28 cellular contexts compared by ENCODE assay signal in genomic region chr6:16936893-16937292, GRCh38.
"Had no signal": no experiment of that assay in that cellular context is flagged by ENCODE, and none has a peak within 500 bp of the region (broad histone marks: within the 10 kb centered on the region; RNA-seq: fewer than 3 reads in every experiment).

No MANE protein-coding gene starts in this region.

- H3K27me3 ChIP-seq: adrenal gland, ascending aorta, body of pancreas, brain microvascular endothelial cell, breast epithelium, cardiac muscle cell had no signal

- H3K4me1 ChIP-seq: adrenal gland, ascending aorta, body of pancreas, breast epithelium had no signal

- H3K4me3 ChIP-seq: adrenal gland, ascending aorta, body of pancreas, breast epithelium, cardiac muscle cell had no signal

- DNase-seq: activated effector memory CD4-positive, alpha-beta T cell treated with anti-CD3 and anti-CD28 coated beads, Interleukin-2, amount 50 U/mL, for 16 hours; activated effector memory CD4-positive, alpha-beta T cell treated with Interleukin-2 at 50 U/mL for 16 hours; activated gamma-delta T cell; activated gamma-delta T cell treated with Interleukin-2 at 50 U/mL for 16 hours; activated naive CD4-positive, alpha-beta T cell; activated naive CD4-positive, alpha-beta T cell treated with anti-CD3 and anti-CD28 coated beads for 36 hours; activated naive CD4-positive, alpha-beta T cell treated with anti-CD3 and anti-CD28 coated beads, Interleukin-2, amount 10 ng/mL, durations not matched to agents 7 days and 5 days; activated naive CD4-positive, alpha-beta T cell treated with anti-CD3 and anti-CD28 coated beads, Interleukin-2, amount 50 U/mL, for 16 hours; activated naive CD4-positive, alpha-beta T cell treated with Interleukin-2 at 50 U/mL for 16 hours; activated naive CD8-positive, alpha-beta T cell treated with anti-CD3 and anti-CD28 coated beads for 36 hours; activated naive CD8-positive, alpha-beta T cell treated with anti-CD3 and anti-CD28 coated beads, Interleukin-2, amount 10 ng/mL, durations not matched to agents 7 days and 5 days; activated naive CD8-positive, alpha-beta T cell treated with anti-CD3 and anti-CD28 coated beads, Interleukin-2, amount 50 U/mL, for 24 hours; activated T-cell treated with anti-CD3 and anti-CD28 coated beads, Interleukin-2, amount 50 U/mL, for 4 hours; activated T-cell treated with anti-CD3 and anti-CD28 coated beads, Interleukin-2, amount 50 U/mL, for 48 hours; activated T-cell treated with anti-CD3 and anti-CD28 coated beads, Interleukin-2, amount 50 U/mL, for 72 hours; adrenal gland; amniotic stem cell; amygdala; anterior cingulate cortex; aorta; body of pancreas; brain microvascular endothelial cell; caudate nucleus; central memory CD4-positive, alpha-beta T cell; cerebellar nuclear complex had no signal

- H3K9me3 ChIP-seq: adrenal gland, ascending aorta, body of pancreas, breast epithelium had no signal

- H3K36me3 ChIP-seq: adrenal gland, ascending aorta, brain microvascular endothelial cell, breast epithelium, cardiac muscle cell had no signal

- H3K27ac ChIP-seq: adrenal gland, ascending aorta, body of pancreas, brain microvascular endothelial cell, breast epithelium, cardiac muscle cell had no signal
